In the genomic region with DNA sequence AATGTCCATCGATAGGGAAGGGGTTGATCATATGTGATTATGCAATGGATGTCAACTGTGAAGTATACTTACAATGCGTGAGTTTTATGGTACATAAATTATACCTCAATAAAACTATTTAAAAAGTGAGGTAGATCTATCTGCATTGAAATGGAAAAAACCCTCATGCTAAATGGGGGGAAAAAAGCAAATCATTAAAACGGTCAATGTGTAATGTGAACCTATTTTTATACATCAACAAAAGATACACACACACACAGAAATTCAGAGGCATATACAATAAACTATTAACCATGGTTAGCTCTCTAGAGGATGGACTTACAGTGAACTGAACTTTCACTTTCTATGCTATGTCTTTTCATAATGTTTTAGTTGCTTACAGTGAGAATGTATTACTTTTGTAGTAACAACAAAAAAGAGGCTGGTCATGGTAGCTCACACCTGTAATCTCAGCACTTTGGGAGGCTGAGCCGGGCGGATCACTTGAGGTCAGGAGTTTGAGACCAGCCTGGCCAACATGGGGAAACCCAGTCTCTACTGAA, we compare ENCODE assay signal across 1 cellular context.
A peak's percentile ranks its signal among the peaks of the same experiment; 100 is the strongest.
TF ChIP-seq lines count a peak whose summit lies in the region.

No MANE protein-coding gene starts in this region.

TF ChIP-seq in GM12878, 131 proteins besides CTCF, POLR2A, EP300 and RAD21:
- TF ChIP-seq, protein P1, sequence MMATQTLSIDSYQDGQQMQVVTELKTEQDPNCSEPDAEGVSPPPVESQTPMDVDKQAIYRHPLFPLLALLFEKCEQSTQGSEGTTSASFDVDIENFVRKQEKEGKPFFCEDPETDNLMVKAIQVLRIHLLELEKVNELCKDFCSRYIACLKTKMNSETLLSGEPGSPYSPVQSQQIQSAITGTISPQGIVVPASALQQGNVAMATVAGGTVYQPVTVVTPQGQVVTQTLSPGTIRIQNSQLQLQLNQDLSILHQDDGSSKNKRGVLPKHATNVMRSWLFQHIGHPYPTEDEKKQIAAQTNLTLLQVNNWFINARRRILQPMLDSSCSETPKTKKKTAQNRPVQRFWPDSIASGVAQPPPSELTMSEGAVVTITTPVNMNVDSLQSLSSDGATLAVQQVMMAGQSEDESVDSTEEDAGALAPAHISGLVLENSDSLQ (IDR thresholded peaks at IDR 0.05), result no peak
- no peak for TF ChIP-seq JUND (IDR thresholded peaks at IDR 0.05; ENCODE audit: low read depth, low read length)
- no peak for TF ChIP-seq NFYA (IDR thresholded peaks at IDR 0.05; ENCODE audit: borderline replicate concordance, low read depth, low read length)
- TF ChIP-seq MTA3 (IDR thresholded peaks at IDR 0.05; ENCODE audit: borderline replicate concordance, low read length), result no peak
- TF ChIP-seq, protein P2, sequence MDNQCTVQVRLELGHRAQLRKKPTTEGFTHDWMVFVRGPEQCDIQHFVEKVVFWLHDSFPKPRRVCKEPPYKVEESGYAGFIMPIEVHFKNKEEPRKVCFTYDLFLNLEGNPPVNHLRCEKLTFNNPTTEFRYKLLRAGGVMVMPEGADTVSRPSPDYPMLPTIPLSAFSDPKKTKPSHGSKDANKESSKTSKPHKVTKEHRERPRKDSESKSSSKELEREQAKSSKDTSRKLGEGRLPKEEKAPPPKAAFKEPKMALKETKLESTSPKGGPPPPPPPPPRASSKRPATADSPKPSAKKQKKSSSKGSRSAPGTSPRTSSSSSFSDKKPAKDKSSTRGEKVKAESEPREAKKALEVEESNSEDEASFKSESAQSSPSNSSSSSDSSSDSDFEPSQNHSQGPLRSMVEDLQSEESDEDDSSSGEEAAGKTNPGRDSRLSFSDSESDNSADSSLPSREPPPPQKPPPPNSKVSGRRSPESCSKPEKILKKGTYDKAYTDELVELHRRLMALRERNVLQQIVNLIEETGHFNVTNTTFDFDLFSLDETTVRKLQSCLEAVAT (IDR thresholded peaks at IDR 0.05), result peak; percentile 40; the same call in 1 of the 2 replicates
- no peak for TF ChIP-seq TAF1 (IDR thresholded peaks at IDR 0.05; ENCODE audit: borderline replicate concordance, low read depth, low read length)
- no peak for TF ChIP-seq BMI1 (IDR thresholded peaks at IDR 0.05; ENCODE audit: borderline replicate concordance)
